Comparison of ENCODE assay signal across 12 cellular contexts in the genomic region with DNA sequence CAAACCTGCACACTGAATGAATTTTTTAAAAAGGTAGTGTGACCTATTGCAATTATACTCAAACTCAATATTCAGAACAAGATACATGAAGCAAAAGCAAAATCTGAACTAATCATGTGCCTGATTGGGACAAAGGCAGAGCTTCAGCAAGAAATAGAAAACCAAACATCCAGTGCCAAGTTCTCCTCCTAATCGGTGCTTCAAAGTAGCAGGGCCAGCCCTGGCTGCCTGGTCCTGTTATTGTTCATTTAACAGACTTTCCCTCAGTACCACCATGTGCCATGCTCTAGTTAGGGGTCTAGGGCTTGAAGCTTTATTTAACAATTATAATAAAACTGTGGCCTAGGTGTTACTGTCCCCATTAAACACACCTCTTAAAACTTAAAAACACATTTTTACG.
DNase-seq lines count a peak whose midpoint lies in the region; ATAC-seq and TF ChIP-seq lines count a peak whose summit lies in the region.
"Had no signal": no experiment of that assay in that cellular context is flagged by ENCODE, and none has a peak within 500 bp of the region (broad histone marks: within the 10 kb centered on the region; RNA-seq: fewer than 3 reads in every experiment).

No MANE protein-coding gene starts in this region.

- WGBS in endodermal cell (ENCODE audit: insufficient coverage in 1 of 2, insufficient read length in 1 of 2), 2 experiments = 92 to 100% methylated on average over 1 to 2 of the region's 2 CpGs
- 81 to 98% (median 84%) methylated on average over 2 of the region's 2 CpGs for WGBS in spleen, 5 donors

- H4K20me1 ChIP-seq in GM23338 (replicated peaks; ENCODE audit: insufficient read depth) = no peaks in the 10 kb centered on the region

- TF ChIP-seq CTCF in GM23338 (conservative IDR thresholded peaks at IDR 0.05; ENCODE audit: low read depth in 2 of 2) = no peak
- TF ChIP-seq CTCF in brain (conservative IDR thresholded peaks at IDR 0.05) = no peak
- TF ChIP-seq CTCF in endodermal cell (conservative IDR thresholded peaks at IDR 0.05) = no peak
- TF ChIP-seq CTCF in spleen (IDR thresholded peaks at IDR 0.05 in 8 of 11, conservative IDR thresholded peaks at IDR 0.05 in 3 of 11) = no peak
- TF ChIP-seq CTCF in vagina (IDR thresholded peaks at IDR 0.05) = no peak

- no peak for DNase-seq in GM23338 (ENCODE audit: low spot score)
- DNase-seq in endodermal cell = peak; percentile 13
- DNase-seq in spleen = no peak
- no peak for DNase-seq in islet precursor cell
- no peak for DNase-seq in stimulated activated CD4-positive, alpha-beta T cell treated with anti-CD3 and anti-CD28 coated beads, Interleukin-4, amount 100 ng/mL, for 4 hours
- DNase-seq in vagina (ENCODE audit: extremely low spot score in 2 of 2) = no peak
- DNase-seq: ACHN; Caco-2; CD4-positive, alpha-beta T cell; HCEC 1CT had no signal

- no peaks in the 10 kb centered on the region for H3K36me3 ChIP-seq in GM23338 (ENCODE audit: insufficient read depth)
- H3K36me3 ChIP-seq in endodermal cell (ENCODE audit: control insufficient read depth, insufficient read depth, low read length) = no peaks in the 10 kb centered on the region
- no peaks in the 10 kb centered on the region for H3K36me3 ChIP-seq in spleen
- no peaks in the 10 kb centered on the region for H3K36me3 ChIP-seq in vagina

- H3K27ac Mint-ChIP-seq in GM23338 (peak overlapping the region; percentile 39; the same call in 1 of the 2 replicates), brain (peak overlapping the region in 3 of 5 experiments; percentile 39 to 74 (median 70)), endodermal cell (no peak overlapping the region)
- H3K27ac Mint-ChIP-seq: CD4-positive, alpha-beta T cell had no signal

- peaks cover 11% of the 10 kb centered on the region; the same call in 1 of the 2 replicates for H3K4me1 ChIP-seq in GM23338 (ENCODE audit: insufficient read depth)
- H3K4me1 ChIP-seq in endodermal cell (ENCODE audit: control insufficient read depth, insufficient read depth, low read length) = peaks cover 10% of the 10 kb centered on the region
- H3K4me1 ChIP-seq in spleen = peaks cover 0 to 11% (median 0%) of the 10 kb centered on the region in 6 donors
- H3K4me1 ChIP-seq in vagina = no peaks in the 10 kb centered on the region
- H3K4me1 ChIP-seq: Caco-2 had no signal

- H3K4me3 ChIP-seq in GM23338 = no peak overlapping the region
- H3K4me3 ChIP-seq in endodermal cell (ENCODE audit: low read length) = no peak overlapping the region
- no peak overlapping the region for H3K4me3 ChIP-seq in spleen
- H3K4me3 ChIP-seq in vagina = no peak overlapping the region

- H3K4me3 Mint-ChIP-seq in GM23338 = no peak overlapping the region
- H3K4me3 Mint-ChIP-seq in brain = no peak overlapping the region
- H3K4me3 Mint-ChIP-seq in endodermal cell = no peak overlapping the region
- H3K4me3 Mint-ChIP-seq: CD4-positive, alpha-beta T cell had no signal

- intact Hi-C loops in spleen (cut with DNase I; ENCODE audit: low total_unique reads) (no loop called here), vagina (cut with DNase I) (no loop called here)

- no peak overlapping the region for H3K4me2 ChIP-seq in GM23338

- no peaks in the 10 kb centered on the region for H3K9me3 ChIP-seq in endodermal cell (ENCODE audit: control insufficient read depth, low read length)
- H3K9me3 ChIP-seq in spleen = no peaks in the 10 kb centered on the region
- H3K9me3 ChIP-seq in vagina = no peaks in the 10 kb centered on the region
- H3K9me3 ChIP-seq: Caco-2 had no signal

- H2AFZ ChIP-seq in GM23338 = no peak overlapping the region

- H3K4me1 Mint-ChIP-seq in GM23338 = peaks cover 29% of the 10 kb centered on the region
- H3K4me1 Mint-ChIP-seq in brain = peaks cover 55% of the 10 kb centered on the region
- H3K4me1 Mint-ChIP-seq in endodermal cell = peaks cover 22% of the 10 kb centered on the region

- H3K36me3 Mint-ChIP-seq in GM23338 (ENCODE audit: low read depth) (no peaks in the 10 kb centered on the region), brain (peaks cover 7% of the 10 kb centered on the region), endodermal cell (ENCODE audit: low read depth) (no peaks in the 10 kb centered on the region)

- H3K9ac ChIP-seq in endodermal cell (ENCODE audit: extremely low read depth, low read length, poor library complexity, severe bottlenecking) = no peak overlapping the region

- H3K79me2 ChIP-seq in GM23338 (replicated peaks; ENCODE audit: insufficient read depth) = no peaks in the 10 kb centered on the region

- H3K27me3 Mint-ChIP-seq in GM23338 (ENCODE audit: insufficient read depth, low read depth, poor library complexity) (peaks cover 8% of the 10 kb centered on the region), brain (no peaks in the 10 kb centered on the region), endodermal cell (ENCODE audit: insufficient read depth) (no peaks in the 10 kb centered on the region)
- H3K27me3 Mint-ChIP-seq: CD4-positive, alpha-beta T cell had no signal

- H3K9me3 Mint-ChIP-seq in GM23338 (no peaks in the 10 kb centered on the region; the same call in 2 of the 3 replicates), brain (peaks cover 0 to 2% (median 0%) of the 10 kb centered on the region in 5 experiments), endodermal cell (no peaks in the 10 kb centered on the region)
- H3K9me3 Mint-ChIP-seq: CD4-positive, alpha-beta T cell had no signal

- no peak for ATAC-seq in GM23338

- H3K27ac ChIP-seq in GM23338 (ENCODE audit: low read depth) (no peak overlapping the region), endodermal cell (ENCODE audit: low read depth, low read length) (no peak overlapping the region), spleen (peak overlapping the region in 6 of 8 donors; percentile 9 to 71 (median 65)), vagina (no peak overlapping the region)
- H3K27ac ChIP-seq: C4-2B had no signal

- no peaks in the 10 kb centered on the region for H3F3A ChIP-seq in GM23338 (replicated peaks; ENCODE audit: low read depth)

- no peaks in the 10 kb centered on the region for H3K27me3 ChIP-seq in GM23338 (ENCODE audit: insufficient read depth)
- H3K27me3 ChIP-seq in endodermal cell (ENCODE audit: control insufficient read depth, insufficient read depth, low read length, poor library complexity, severe bottlenecking) = no peaks in the 10 kb centered on the region
- no peaks in the 10 kb centered on the region for H3K27me3 ChIP-seq in spleen (replicated peaks in 1 of 7)
- H3K27me3 ChIP-seq in vagina = no peaks in the 10 kb centered on the region

- TF ChIP-seq POLR2A in spleen (IDR thresholded peaks at IDR 0.05) (no peak), vagina (IDR thresholded peaks at IDR 0.05) (no peak)

- no peaks in the 10 kb centered on the region for H3K9me2 ChIP-seq in GM23338 (ENCODE audit: insufficient read depth)

TF ChIP-seq in GM23338, 12 proteins besides CTCF, POLR2A, EP300 and RAD21:
- TF ChIP-seq ZNF114 (CRISPR knock-in tag; IDR thresholded peaks at IDR 0.05) = no peak

Comparison
In these comparisons a context has a peak if more than half of its experiments do, and no peak if none do; other contexts are left out.
1. H3K27ac ChIP-seq: peak in spleen (6 of 8); none in GM23338 (single experiment), endodermal cell (single experiment) and vagina (single experiment).